ENCODE assay signal across 3 cellular contexts in genomic region chr6:7661364-7661763, GRCh38.
TF ChIP-seq lines count a peak whose summit lies in the region.

No MANE protein-coding gene starts in this region.

TF ChIP-seq in HepG2, 621 proteins besides CTCF, POLR2A, EP300 and RAD21:
- TF ChIP-seq CEBPG (CRISPR knock-in tag; IDR thresholded peaks at IDR 0.05) (peak; percentile 61), CEBPB (IDR thresholded peaks at IDR 0.05; ENCODE audit: borderline replicate concordance, low read depth, low read length) (peak; percentile 93), FOXC1 (CRISPR knock-in tag; IDR thresholded peaks at IDR 0.05; ENCODE audit: borderline replicate concordance) (no peak)

TF ChIP-seq in IMR-90, 13 proteins besides CTCF, POLR2A, EP300 and RAD21:
- no peak for TF ChIP-seq RCOR1 (IDR thresholded peaks at IDR 0.05; ENCODE audit: insufficient replicate concordance, low read length)
- TF ChIP-seq NFE2L2 (IDR thresholded peaks at IDR 0.05; ENCODE audit: low read depth, low read length), result no peak
- peak; percentile 97 for TF ChIP-seq CEBPB (IDR thresholded peaks at IDR 0.05; ENCODE audit: low read depth, low read length)
- no peak for TF ChIP-seq SMC3 (IDR thresholded peaks at IDR 0.05; ENCODE audit: low read depth, low read length)
- TF ChIP-seq MXI1 (IDR thresholded peaks at IDR 0.05; ENCODE audit: borderline replicate concordance, low read depth, low read length), result no peak

TF ChIP-seq in K562, 482 proteins besides CTCF, POLR2A, EP300 and RAD21:
- TF ChIP-seq, protein P1, sequence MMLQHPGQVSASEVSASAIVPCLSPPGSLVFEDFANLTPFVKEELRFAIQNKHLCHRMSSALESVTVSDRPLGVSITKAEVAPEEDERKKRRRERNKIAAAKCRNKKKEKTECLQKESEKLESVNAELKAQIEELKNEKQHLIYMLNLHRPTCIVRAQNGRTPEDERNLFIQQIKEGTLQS (IDR thresholded peaks at IDR 0.05), result peak; percentile 32; the same call in 1 of the 2 replicates
- TF ChIP-seq, protein P1 (CRISPR knock-in tag; conservative IDR thresholded peaks at IDR 0.05), result no peak
- TF ChIP-seq PRPF4 (IDR thresholded peaks at IDR 0.05; ENCODE audit: insufficient read depth, low read depth, low read length, poor library complexity, severe bottlenecking), result no peak
- TF ChIP-seq ZNF212 (CRISPR knock-in tag; IDR thresholded peaks at IDR 0.05), result no peak
- no peak for TF ChIP-seq ZNF778 (CRISPR knock-in tag; IDR thresholded peaks at IDR 0.05)
- TF ChIP-seq RCOR1 (IDR thresholded peaks at IDR 0.05; ENCODE audit: borderline replicate concordance in 1 of 2, low read depth in 2 of 2, low read length in 2 of 2), result no peak
- TF ChIP-seq KLF6 (CRISPR knock-in tag; IDR thresholded peaks at IDR 0.05; ENCODE audit: borderline replicate concordance), result no peak
- no peak for TF ChIP-seq RBM34 (IDR thresholded peaks at IDR 0.05; ENCODE audit: borderline replicate concordance, insufficient read depth, low read length)
- TF ChIP-seq SMAD4 (CRISPR knock-in tag; conservative IDR thresholded peaks at IDR 0.05), result no peak
- TF ChIP-seq CEBPG (CRISPR knock-in tag; IDR thresholded peaks at IDR 0.05), result peak; percentile 51; the same call in 1 of the 2 replicates
- TF ChIP-seq CEBPG (tag; conservative IDR thresholded peaks at IDR 0.05 in 1 of 2, IDR thresholded peaks at IDR 0.05 in 1 of 2), result peak; percentile 90 to 100
- TF ChIP-seq ATF7 (IDR thresholded peaks at IDR 0.05), result no peak
- TF ChIP-seq IRF9 (tag; IDR thresholded peaks at IDR 0.05), result peak; percentile 86
- TF ChIP-seq, protein P2, sequence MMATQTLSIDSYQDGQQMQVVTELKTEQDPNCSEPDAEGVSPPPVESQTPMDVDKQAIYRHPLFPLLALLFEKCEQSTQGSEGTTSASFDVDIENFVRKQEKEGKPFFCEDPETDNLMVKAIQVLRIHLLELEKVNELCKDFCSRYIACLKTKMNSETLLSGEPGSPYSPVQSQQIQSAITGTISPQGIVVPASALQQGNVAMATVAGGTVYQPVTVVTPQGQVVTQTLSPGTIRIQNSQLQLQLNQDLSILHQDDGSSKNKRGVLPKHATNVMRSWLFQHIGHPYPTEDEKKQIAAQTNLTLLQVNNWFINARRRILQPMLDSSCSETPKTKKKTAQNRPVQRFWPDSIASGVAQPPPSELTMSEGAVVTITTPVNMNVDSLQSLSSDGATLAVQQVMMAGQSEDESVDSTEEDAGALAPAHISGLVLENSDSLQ (IDR thresholded peaks at IDR 0.05), result no peak
- TF ChIP-seq, protein P3, sequence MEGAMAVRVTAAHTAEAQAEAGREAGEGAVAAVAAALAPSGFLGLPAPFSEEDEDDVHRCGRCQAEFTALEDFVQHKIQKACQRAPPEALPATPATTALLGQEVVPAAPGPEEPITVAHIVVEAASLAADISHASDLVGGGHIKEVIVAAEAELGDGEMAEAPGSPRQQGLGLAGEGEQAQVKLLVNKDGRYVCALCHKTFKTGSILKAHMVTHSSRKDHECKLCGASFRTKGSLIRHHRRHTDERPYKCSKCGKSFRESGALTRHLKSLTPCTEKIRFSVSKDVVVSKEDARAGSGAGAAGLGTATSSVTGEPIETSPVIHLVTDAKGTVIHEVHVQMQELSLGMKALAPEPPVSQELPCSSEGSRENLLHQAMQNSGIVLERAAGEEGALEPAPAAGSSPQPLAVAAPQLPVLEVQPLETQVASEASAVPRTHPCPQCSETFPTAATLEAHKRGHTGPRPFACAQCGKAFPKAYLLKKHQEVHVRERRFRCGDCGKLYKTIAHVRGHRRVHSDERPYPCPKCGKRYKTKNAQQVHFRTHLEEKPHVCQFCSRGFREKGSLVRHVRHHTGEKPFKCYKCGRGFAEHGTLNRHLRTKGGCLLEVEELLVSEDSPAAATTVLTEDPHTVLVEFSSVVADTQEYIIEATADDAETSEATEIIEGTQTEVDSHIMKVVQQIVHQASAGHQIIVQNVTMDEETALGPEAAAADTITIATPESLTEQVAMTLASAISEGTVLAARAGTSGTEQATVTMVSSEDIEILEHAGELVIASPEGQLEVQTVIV (CRISPR knock-in tag; IDR thresholded peaks at IDR 0.05; ENCODE audit: borderline replicate concordance), result no peak
- no peak for TF ChIP-seq CC2D1A (IDR thresholded peaks at IDR 0.05)
- TF ChIP-seq CEBPB (tag; IDR thresholded peaks at IDR 0.05), result peak; percentile 99
